Comparison of ENCODE assay signal across 8 cellular contexts in the genomic region with DNA sequence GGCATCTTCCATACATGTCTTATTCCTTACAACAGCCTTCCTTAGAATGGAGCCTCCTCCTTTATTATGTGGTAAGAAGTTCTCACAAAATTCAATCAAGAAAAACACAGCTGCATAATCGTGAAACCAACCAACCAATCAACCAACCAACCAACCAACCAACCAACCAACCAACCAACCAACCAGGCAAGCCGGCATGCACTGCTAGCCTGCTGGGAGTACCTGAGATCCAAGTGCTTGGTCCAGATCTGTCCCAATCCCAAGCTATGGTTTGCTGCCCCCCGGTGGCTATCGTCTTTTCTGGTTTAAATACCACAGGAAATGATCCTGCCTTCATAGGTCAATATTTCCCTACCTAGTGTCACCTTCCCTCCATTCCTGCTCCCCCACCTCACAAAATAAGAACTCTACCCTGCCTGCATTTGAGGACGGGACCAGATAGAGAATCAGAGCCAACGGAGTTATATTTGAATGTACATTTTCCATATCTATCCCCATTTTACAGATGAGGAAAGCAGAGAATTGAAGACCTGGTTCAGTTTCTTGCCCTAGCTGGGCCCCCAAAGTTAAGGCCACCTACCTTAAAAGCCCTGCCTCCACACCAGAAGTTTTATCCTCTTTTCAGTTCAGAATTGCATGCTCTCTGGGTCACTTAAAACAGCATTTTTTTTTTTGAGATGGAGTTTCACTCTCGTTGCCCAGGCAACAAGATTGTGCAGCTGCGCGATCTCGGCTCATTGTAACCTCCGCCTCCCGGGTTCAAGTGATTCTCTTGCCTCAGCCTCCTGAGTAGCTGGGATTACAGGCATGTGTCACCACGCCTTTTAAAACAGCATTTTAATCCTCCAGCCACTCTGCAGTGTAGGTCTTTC. TPM values are rescaled to one million over a fixed set of nuclear protein-coding genes. Genes with fewer than 3 reads are reported as not detected.
A peak's percentile ranks its signal among the peaks of the same experiment; 100 is the strongest.
DNase-seq lines count a peak whose midpoint lies in the region; ATAC-seq and TF ChIP-seq lines count a peak whose summit lies in the region.

No MANE protein-coding gene starts in this region.

- no peaks in the 10 kb centered on the region for H3K79me2 ChIP-seq in Karpas-422 (ENCODE audit: low read length)

- H3K27me3 Mint-ChIP-seq in immature natural killer cell (ENCODE audit: low read depth in 3 of 3), result peaks cover 0 to 4% (median 1%) of the 10 kb centered on the region in 3 donors

- H3K9me2 ChIP-seq in Karpas-422 (replicated peaks; ENCODE audit: insufficient read depth, low read length), result no peaks in the 10 kb centered on the region

- no peaks in the 10 kb centered on the region for H3K9me3 Mint-ChIP-seq in immature natural killer cell

- H3K4me3 ChIP-seq in Karpas-422 (ENCODE audit: low read length), result no peak overlapping the region
- H3K4me3 ChIP-seq in body of pancreas, result no peak overlapping the region

- intact Hi-C loops in body of pancreas (cut with DNase I), result loop anchor here (5.0 kb wide), 1 partner anchor 102 kb away; no protein-coding TSS in a partner anchor

- H3K4me2 ChIP-seq in Karpas-422 (ENCODE audit: low read depth, low read length, poor library complexity, severe bottlenecking), result no peak overlapping the region

- DNase-seq in ELF-1 (ENCODE audit: low read depth, low spot score), result peak; percentile 67
- DNase-seq in Karpas-422, result peak; percentile 80
- DNase-seq in SHP77 treated with DMSO at 0.1 percent for 48 hours (lab: John Stamatoyannopoulos, UW), result peak; percentile 49
- peak; percentile 87 to 92 (median 90) for DNase-seq in body of pancreas
- peak in 2 of 3 donors; percentile 6 to 11 for DNase-seq in immature natural killer cell
- peak; percentile 18 to 50 for DNase-seq in stimulated activated CD4-positive, alpha-beta T cell treated with anti-CD3 and anti-CD28 coated beads, Interleukin-4, amount 100 ng/mL, for 4 hours
- DNase-seq in NOMO-1 (lab: John Stamatoyannopoulos, UW; ENCODE audit: unreplicated experiment in 2 of 2), result no peak

- H4K20me1 ChIP-seq in Karpas-422 (ENCODE audit: insufficient read depth, low read depth, low read length), result no peaks in the 10 kb centered on the region

- H2AFZ ChIP-seq in Karpas-422 (ENCODE audit: low read length), result no peak overlapping the region

- WGBS in body of pancreas, 2 donors, result 35 to 37% methylated on average over 13 of the region's 13 CpGs

- peak; percentile 55 to 92 (median 88) for TF ChIP-seq CTCF in body of pancreas (IDR thresholded peaks at IDR 0.05)

- TF ChIP-seq POLR2A in body of pancreas (IDR thresholded peaks at IDR 0.05), result no peak

- H3K4me1 Mint-ChIP-seq in immature natural killer cell, result peaks cover 0 to 1% of the 10 kb centered on the region in 2 donors

- no peaks in the 10 kb centered on the region for H3K9me3 ChIP-seq in Karpas-422 (ENCODE audit: low read length)
- H3K9me3 ChIP-seq in body of pancreas, result no peaks in the 10 kb centered on the region

- H3K27ac ChIP-seq in Karpas-422 (ENCODE audit: low read length) (no peak overlapping the region), body of pancreas (no peak overlapping the region)

- no peak overlapping the region for H3K4me3 Mint-ChIP-seq in immature natural killer cell

- peaks cover 8% of the 10 kb centered on the region for H3K4me1 ChIP-seq in Karpas-422 (ENCODE audit: low read length)
- no peaks in the 10 kb centered on the region for H3K4me1 ChIP-seq in body of pancreas

- H3K36me3 Mint-ChIP-seq in immature natural killer cell, result no peaks in the 10 kb centered on the region

- no peak overlapping the region for H3K9ac ChIP-seq in Karpas-422 (ENCODE audit: low read length)

- ATAC-seq in body of pancreas, result peak; percentile 89
- ATAC-seq in HG03565 (IDR thresholded peaks at IDR 0.05; ENCODE audit: unreplicated experiment), result no peak

- H3K27ac Mint-ChIP-seq in immature natural killer cell, result peak overlapping the region in 1 of 6 donors; percentile 61

- no peaks in the 10 kb centered on the region for H3K27me3 ChIP-seq in Karpas-422 (ENCODE audit: low read length)
- H3K27me3 ChIP-seq in body of pancreas, result no peaks in the 10 kb centered on the region

- H3K36me3 ChIP-seq in Karpas-422 (ENCODE audit: insufficient read depth, low read length), result no peaks in the 10 kb centered on the region
- H3K36me3 ChIP-seq in body of pancreas (replicated peaks in 1 of 2; ENCODE audit: insufficient read depth in 1 of 2, low read depth in 2 of 2), result no peaks in the 10 kb centered on the region

RNA-seq across cellular contexts. Expression of gene RAB44, which starts 27.1 kb away (rescaled TPM):
- not detected in 2 replicates for total RNA-seq in Karpas-422 (2014; rRNA removed; shearing (Covaris generic); ENCODE audit: low replicate concordance)
- total RNA-seq in body of pancreas, result under 1 TPM in 1 of 2 donors, not detected in 1; 0.26 TPM
- not detected for polyA plus RNA-seq in immature natural killer cell

RNA-seq across cellular contexts. Expression of gene CDKN1A, which starts 46.2 kb away (rescaled TPM):
- total RNA-seq in Karpas-422 (2014; rRNA removed; shearing (Covaris generic); ENCODE audit: low replicate concordance), result 4.5 and 6.8 TPM in 2 replicates
- 10 to 100 TPM; 75.2 to 84.3 TPM for total RNA-seq in body of pancreas
- polyA plus RNA-seq in immature natural killer cell, result 10 to 100 TPM in 1 of 3 donors, 1 to 10 TPM in 2; 3.3 to 13.6 (median 7.0) TPM

Comparison
In these comparisons a context has a peak if more than half of its experiments do, and no peak if none do; other contexts are left out.
1. DNase-seq: peak in ELF-1 (single experiment), Karpas-422 (single experiment), SHP77 treated with DMSO at 0.1 percent for 48 hours (single experiment), body of pancreas (4 of 4), immature natural killer cell (2 of 3) and stimulated activated CD4-positive, alpha-beta T cell treated with anti-CD3 and anti-CD28 coated beads, Interleukin-4, amount 100 ng/mL, for 4 hours (2 of 2); none in NOMO-1 (0 of 2).